In genomic region chr12:57134949-57135348, GRCh38 we compare ENCODE assay signal across 18 cellular contexts. TPM values are rescaled to one million over a fixed set of nuclear protein-coding genes. Genes with fewer than 3 reads are reported as not detected.
DNase-seq lines count a peak whose midpoint lies in the region; ATAC-seq and TF ChIP-seq lines count a peak whose summit lies in the region.
"Had no signal": no experiment of that assay in that cellular context is flagged by ENCODE, and none has a peak within 500 bp of the region (broad histone marks: within the 10 kb centered on the region; RNA-seq: fewer than 3 reads in every experiment).

No MANE protein-coding gene starts in this region.

- TF ChIP-seq CTCF in HFF-Myc (IDR thresholded peaks at IDR 0.05; ENCODE audit: low read depth, low read length, missing control alignments) (no peak), coronary artery (IDR thresholded peaks at IDR 0.05) (no peak), lower lobe of right lung (IDR thresholded peaks at IDR 0.05) (no peak), left lung (IDR thresholded peaks at IDR 0.05) (no peak)

- DNase-seq in HFF-Myc (ENCODE audit: extremely low read depth, low read depth): no peak
- no peak for DNase-seq in coronary artery (ENCODE audit: low spot score)
- DNase-seq in lower lobe of right lung: no peak
- DNase-seq in NK-92 (lab: John Stamatoyannopoulos, UW; ENCODE audit: unreplicated experiment): no peak
- no peak for DNase-seq in globus pallidus (ENCODE audit: low spot score)
- DNase-seq in NCI-H146 (lab: John Stamatoyannopoulos, UW): no peak
- DNase-seq in left lung: no peak
- DNase-seq: activated B cell treated with CpG ODN at 0.5 μM for 24 hours; central memory CD4-positive, alpha-beta T cell; COR-L47; glutamatergic neuron; MM.1S; mucosa of descending colon; SHP77 treated with DMSO at 0.1 percent for 48 hours; stimulated activated naive CD8-positive, alpha-beta T cell treated with anti-CD3 and anti-CD28 coated beads, Interleukin-15, Interleukin-2, amounts not matched to agents 100 U/mL and 50 U/mL, for 24 hours had no signal

- intact Hi-C loops in lower lobe of right lung (cut with DNase I): no loop called here
- intact Hi-C loops in left lung (cut with DNase I): no loop called here

- H3K9ac ChIP-seq in stomach smooth muscle (ENCODE audit: low read length in 2 of 2): peak overlapping the region; percentile 29 to 31

- H3K4me1 ChIP-seq in lower lobe of right lung (peaks cover 96% of the 10 kb centered on the region), stomach smooth muscle (ENCODE audit: control insufficient read depth, insufficient read depth, low read length) (peaks cover 52% of the 10 kb centered on the region), left lung (peaks cover 24 to 92% of the 10 kb centered on the region in 2 donors)

- no peaks in the 10 kb centered on the region for H3K9me3 ChIP-seq in lower lobe of right lung
- H3K9me3 ChIP-seq in stomach smooth muscle (ENCODE audit: control insufficient read depth in 2 of 2, low read length in 2 of 2): no peaks in the 10 kb centered on the region
- H3K9me3 ChIP-seq in left lung: no peaks in the 10 kb centered on the region
- H3K9me3 ChIP-seq: mucosa of descending colon had no signal

- H3K27me3 ChIP-seq in lower lobe of right lung (ENCODE audit: low read depth) (no peaks in the 10 kb centered on the region), stomach smooth muscle (ENCODE audit: control insufficient read depth in 1 of 2, insufficient read depth in 2 of 2, low read length in 2 of 2) (no peaks in the 10 kb centered on the region), left lung (peaks cover 0 to 12% of the 10 kb centered on the region in 2 donors)

- H3K4me3 ChIP-seq in HFF-Myc (replicated peaks; ENCODE audit: low read depth, low read length): peak overlapping the region; percentile 34
- peak overlapping the region; percentile 63 for H3K4me3 ChIP-seq in coronary artery
- H3K4me3 ChIP-seq in lower lobe of right lung: peak overlapping the region; percentile 10
- no peak overlapping the region for H3K4me3 ChIP-seq in stomach smooth muscle (ENCODE audit: low read length in 2 of 2)
- no peak overlapping the region for H3K4me3 ChIP-seq in left lung
- H3K4me3 ChIP-seq: mucosa of descending colon had no signal

- H3K36me3 ChIP-seq in lower lobe of right lung: peaks cover 4% of the 10 kb centered on the region
- H3K36me3 ChIP-seq in stomach smooth muscle (ENCODE audit: control insufficient read depth in 2 of 2, insufficient read depth in 2 of 2, low read length in 2 of 2): peaks cover 8 to 12% of the 10 kb centered on the region in 2 donors
- H3K36me3 ChIP-seq in left lung: peaks cover 0 to 11% of the 10 kb centered on the region in 2 donors

- ATAC-seq in lower lobe of right lung (no peak), left lung (no peak)
- ATAC-seq: HCT116; mucosa of descending colon; stimulated activated naive CD8-positive, alpha-beta T cell treated with anti-CD3 and anti-CD28 coated beads, Interleukin-15, Interleukin-2, amounts not matched to agents 100 U/mL and 50 U/mL, for 24 hours had no signal

- H3K27ac ChIP-seq in coronary artery (peak overlapping the region; percentile 90 to 99), lower lobe of right lung (peak overlapping the region; percentile 60), stomach smooth muscle (ENCODE audit: low read length) (peak overlapping the region; percentile 53), left lung (peak overlapping the region in 1 of 2 donors; percentile 59)

RNA-seq across cellular contexts. Expression of gene LRP1, which starts 6.7 kb away (rescaled TPM):
- 404 TPM for total RNA-seq in lower lobe of right lung
- total RNA-seq in left lung: 100 to 1,000 TPM; 228 to 325 TPM

RNA-seq across cellular contexts. Expression of gene LRP1-AS, which starts 12.5 kb away (rescaled TPM):
- not detected for total RNA-seq in lower lobe of right lung
- total RNA-seq in left lung: not detected
- total RNA-seq: activated B cell treated with CpG ODN at 0.5 μM for 24 hours, mucosa of descending colon, NCI-H460 had no signal

RNA-seq across cellular contexts. Expression of gene STAT6, which starts 23.8 kb away (rescaled TPM):
- total RNA-seq in lower lobe of right lung: 269 TPM
- total RNA-seq in left lung: 100 to 1,000 TPM; 200 to 237 TPM

RNA-seq across cellular contexts. Expression of gene NAB2, which starts 46.0 kb away (rescaled TPM):
- total RNA-seq in lower lobe of right lung (28.9 TPM), left lung (10 to 100 TPM; 28.4 to 40.1 TPM)

RNA-seq across cellular contexts. Expression of gene NEMP1, which starts 56.4 kb away (rescaled TPM):
- total RNA-seq in lower lobe of right lung (19.1 TPM), left lung (10 to 100 TPM; 16.4 to 17.9 TPM)

Comparison
In these comparisons a context has a peak if more than half of its experiments do, and no peak if none do; other contexts are left out.
1. H3K4me3 ChIP-seq: peak in HFF-Myc (single experiment), coronary artery (single experiment) and lower lobe of right lung (single experiment); none in stomach smooth muscle (0 of 2) and left lung (0 of 2).